Comparison of ENCODE assay signal across 10 cellular contexts in the genomic region with DNA sequence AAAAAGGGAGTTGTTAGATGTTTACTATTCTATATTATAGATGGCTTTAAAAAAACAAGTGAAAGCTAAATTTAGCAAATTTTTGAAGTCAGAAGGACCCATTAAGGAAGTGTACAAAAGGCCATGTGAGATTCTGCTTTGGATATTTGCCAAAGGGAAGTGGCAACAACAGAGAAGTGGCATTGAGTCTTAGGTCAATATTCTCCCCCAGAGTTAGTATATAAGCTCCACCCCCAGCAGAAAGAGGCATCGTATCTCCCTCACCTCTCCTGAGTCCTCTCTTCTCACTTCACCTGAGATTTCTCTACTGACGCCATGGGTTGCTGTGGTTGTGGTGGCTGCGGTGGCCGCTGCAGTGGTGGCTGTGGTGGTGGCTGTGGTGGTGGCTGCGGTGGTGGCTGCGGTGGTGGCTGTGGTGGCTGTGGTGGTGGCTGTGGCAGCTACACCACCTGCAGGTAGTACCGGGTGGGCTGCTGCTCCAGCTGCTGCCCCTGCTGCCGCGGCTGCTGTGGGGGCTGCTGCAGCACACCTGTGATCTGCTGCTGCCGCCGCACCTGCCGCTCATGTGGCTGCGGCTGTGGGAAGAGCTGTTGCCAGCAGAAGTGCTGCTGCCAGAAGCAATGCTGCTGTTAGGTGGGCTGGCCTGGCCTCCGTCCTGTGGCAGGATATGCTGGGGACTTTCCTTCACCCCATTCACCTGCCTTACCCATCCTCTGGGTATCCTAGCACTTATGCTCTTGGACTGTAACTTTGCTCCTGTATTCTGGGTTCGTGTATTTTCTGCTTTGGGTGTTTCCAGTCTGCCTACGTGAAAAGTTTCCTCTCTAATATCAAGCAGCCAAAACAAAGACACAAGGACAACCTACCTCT. TPM values are rescaled to one million over a fixed set of nuclear protein-coding genes. Genes with fewer than 3 reads are reported as not detected.
DNase-seq lines count a peak whose midpoint lies in the region; ATAC-seq, FAIRE-seq and TF ChIP-seq lines count a peak whose summit lies in the region.
"Had no signal": no experiment of that assay in that cellular context is flagged by ENCODE, and none has a peak within 500 bp of the region (broad histone marks: within the 10 kb centered on the region; RNA-seq: fewer than 3 reads in every experiment).

No MANE protein-coding gene starts in this region.

- H3K27ac ChIP-seq in BLaER1: no peak overlapping the region
- H3K27ac ChIP-seq in GM12878 (ENCODE audit: control insufficient read depth, insufficient read depth): no peak overlapping the region

- H3K9ac ChIP-seq in BLaER1 (no peak overlapping the region), GM12878 (ENCODE audit: control insufficient read depth, insufficient read depth, low read length) (no peak overlapping the region)

- DNase-seq in KBM-7 (peak; percentile 66), GM12878 (ENCODE audit: low read depth, low spot score) (peak; percentile 38), NCI-H2171 treated with DMSO at 0.1 percent for 48 hours (lab: John Stamatoyannopoulos, UW) (no peak), germinal center (ENCODE audit: low spot score) (no peak)
- no peak for DNase-seq in stimulated activated naive CD4-positive, alpha-beta T cell treated with Interleukin-2 at 50 U/mL for 16 hours (lab: John Stamatoyannopoulos, UW)
- DNase-seq in stimulated activated CD4-positive, alpha-beta T cell treated with anti-CD3 and anti-CD28 coated beads, Interleukin-4, amount 100 ng/mL, for 1 hour: no peak
- DNase-seq: Caco-2, natural killer cell had no signal

- intact Hi-C loops in GM12878 (cut with micrococcal nuclease; ENCODE audit: unreplicated experiment): no loop called here

- H3K4me1 ChIP-seq in BLaER1 (peaks cover 14% of the 10 kb centered on the region), GM12878 (ENCODE audit: control insufficient read depth, insufficient read depth, low read length) (peaks cover 3% of the 10 kb centered on the region; the same call in 1 of the 2 replicates)
- H3K4me1 ChIP-seq: Caco-2 had no signal

- H3K4me2 ChIP-seq in BLaER1: peak overlapping the region; percentile 17; the same call in 1 of the 2 replicates
- 0 out of 2 replicates have a peak overlapping the region, but pooled peaks have one; percentile 28 for H3K4me2 ChIP-seq in GM12878 (ENCODE audit: control insufficient read depth, insufficient read depth)

- no peak for TF ChIP-seq EP300 in GM12878 (IDR thresholded peaks at IDR 0.05; ENCODE audit: borderline replicate concordance in 1 of 2, control insufficient read depth in 1 of 2, low read depth in 2 of 2, low read length in 2 of 2)

- H4K20me1 ChIP-seq in BLaER1 (no peaks in the 10 kb centered on the region), GM12878 (ENCODE audit: control insufficient read depth, insufficient read depth) (no peaks in the 10 kb centered on the region)

- RAD21 ChIA-PET in GM12878 (lab: Charles Lee; ENCODE audit: unreplicated experiment): interaction anchor here (0.6 to 1.4 kb wide), 5 partner anchors 33 to 203 kb away, joined by 3 to 6 read pairs (median 4); no protein-coding TSS in a partner anchor

- no peaks in the 10 kb centered on the region for H3K79me2 ChIP-seq in GM12878 (ENCODE audit: control insufficient read depth, insufficient read depth, low read length)

- TF ChIP-seq POLR2A in GM12878 (IDR thresholded peaks at IDR 0.05; ENCODE audit: low read depth, low read length): no peak

- BruUV-seq in GM12878 (replicated peaks; lab: Mats Ljungman, UMichigan): no TSS peak

- no peak for FAIRE-seq in GM12878 (lab: Jason Lieb, UNC)

- TF ChIP-seq RAD21 in GM12878 (IDR thresholded peaks at IDR 0.05; ENCODE audit: insufficient read depth, low read depth, low read length): no peak

- H3K36me3 ChIP-seq in BLaER1: no peaks in the 10 kb centered on the region
- no peaks in the 10 kb centered on the region for H3K36me3 ChIP-seq in GM12878 (ENCODE audit: control insufficient read depth in 2 of 2, insufficient read depth in 2 of 2, low read length in 1 of 2)

- no peak overlapping the region for H2AFZ ChIP-seq in GM12878 (ENCODE audit: control insufficient read depth, low read depth, low read length)

- H3K27me3 ChIP-seq in BLaER1 (no peaks in the 10 kb centered on the region), GM12878 (replicated peaks in 1 of 2; ENCODE audit: control insufficient read depth in 2 of 2, insufficient read depth in 2 of 2, low read length in 1 of 2) (no peaks in the 10 kb centered on the region)

- SMC1A ChIA-PET in GM12878 (lab: Charles Lee; ENCODE audit: uncharacterized antibody, unreplicated experiment): interaction anchor here (0.6 to 1.5 kb wide), 4 partner anchors 49 to 197 kb away, joined by 3 to 5 read pairs (median 4); no protein-coding TSS in a partner anchor

- CTCF ChIA-PET in GM12878 (lab: Yijun Ruan, JAX): interaction anchor here (0.7 to 1.9 kb wide), 9 partner anchors 19 to 262 kb away, joined by 3 to 8 read pairs (median 3); no protein-coding TSS in a partner anchor

- WGBS in GM12878 (ENCODE audit: insufficient coverage, insufficient replicate concordance, low lambda C conversion rate, missing lambda C conversion rate): 19% methylated on average over 16 of the region's 16 CpGs

- TF ChIP-seq CTCF in GM12878 (IDR thresholded peaks at IDR 0.05 in 2 of 3, conservative IDR thresholded peaks at IDR 0.05 in 1 of 3; ENCODE audit: control insufficient read depth in 2 of 3, extremely low read depth in 1 of 3, insufficient read depth in 1 of 3, low read depth in 3 of 3, low read length in 3 of 3): no peak

- POLR2A ChIA-PET in GM12878 (lab: Charles Lee): interaction anchor here (0.5 to 1.3 kb wide), 4 partner anchors 16 to 1500 kb away, joined by 3 to 5 read pairs (median 4); no protein-coding TSS in a partner anchor

- peak; percentile 60 for ATAC-seq in GM19043 (IDR thresholded peaks at IDR 0.05; ENCODE audit: low read depth, unreplicated experiment)
- peak; percentile 84 for ATAC-seq in GM12878

- H3K4me3 ChIP-seq in BLaER1 (no peak overlapping the region), GM12878 (no peak overlapping the region)

- no peaks in the 10 kb centered on the region for H3K9me3 ChIP-seq in BLaER1
- H3K9me3 ChIP-seq in GM12878 (replicated peaks; ENCODE audit: control insufficient read depth, insufficient read depth, low read length): no peaks in the 10 kb centered on the region
- H3K9me3 ChIP-seq: Caco-2 had no signal

- in situ Hi-C loops in KBM-7 (cut with MboI; ENCODE audit: low pct_unique_long_range_greater_than_20kb, low sequenced_read_pairs): no loop called here
- in situ Hi-C loops in GM12878 (cut with MboI): no loop called here

RNA-seq across cellular contexts. Expression of a gene that starts 5.9 kb away (rescaled TPM):
- not detected in 2 replicates for total RNA-seq in GM12878 (2013; cell fraction: nucleolus; rRNA removed)
- not detected in 2 replicates for total RNA-seq in GM12878 (2014; rRNA removed)
- not detected in 2 replicates for total RNA-seq in GM12878 (2014; rRNA removed; fragmentation: Illumina TruSeq; extraction: Trizol)
- not detected in 2 replicates for total RNA-seq in GM12878 (2021)
- polyA plus RNA-seq in GM12878 (2011; ENCODE audit: low read depth): not detected
- not detected in 2 replicates for polyA plus RNA-seq in GM12878 (2011; rRNA removed)
- polyA plus RNA-seq in GM12878 (2011; cell fraction: cytosol; rRNA removed): not detected in 2 replicates
- polyA plus RNA-seq in GM12878 (2011; cell fraction: nucleus; rRNA removed): not detected in 2 replicates
- not detected in 2 replicates for polyA plus RNA-seq in GM12878 (2012)
- polyA plus RNA-seq in GM12878 (2014; fragmentation: Illumina TruSeq; extraction: Trizol): not detected in 2 replicates
- polyA plus RNA-seq in GM12878 (2014; fragmentation: Nextera tagmentation; extraction: Ambion mirVana): not detected
- polyA plus RNA-seq in GM12878 (2014; rRNA removed): not detected in 2 replicates
- polyA plus RNA-seq in GM12878 (2016; fragmentation: Nextera tagmentation; extraction: Ambion mirVana): not detected
- not detected in 2 replicates for polyA minus RNA-seq in GM12878 (2011; rRNA and poly(A)+ RNA removed)
- polyA minus RNA-seq in GM12878 (2011; cell fraction: cytosol; rRNA and poly(A)+ RNA removed): not detected in 2 replicates
- not detected in 2 replicates for polyA minus RNA-seq in GM12878 (2011; cell fraction: nucleus; rRNA and poly(A)+ RNA removed)
- total RNA-seq: Caco-2, natural killer cell had no signal

RNA-seq across cellular contexts. Expression of a gene that starts 8.6 kb away (rescaled TPM):
- total RNA-seq in GM12878 (2013; cell fraction: nucleolus; rRNA removed): not detected in 2 replicates
- total RNA-seq in GM12878 (2014; rRNA removed) (0.11 TPM in 1 of 2 replicates, not detected in the other), GM12878 (2014; rRNA removed; fragmentation: Illumina TruSeq; extraction: Trizol) (not detected in 2 replicates), GM12878 (2021) (not detected in 2 replicates)
- not detected for polyA plus RNA-seq in GM12878 (2011; ENCODE audit: low read depth)
- polyA plus RNA-seq in GM12878 (2011; rRNA removed) (not detected in 2 replicates), GM12878 (2014; fragmentation: Illumina TruSeq; extraction: Trizol) (not detected in 2 replicates), GM12878 (2014; fragmentation: Nextera tagmentation; extraction: Ambion mirVana) (not detected), GM12878 (2014; rRNA removed) (not detected in 2 replicates), GM12878 (2016; fragmentation: Nextera tagmentation; extraction: Ambion mirVana) (not detected)
- polyA plus RNA-seq in GM12878 (2011; cell fraction: cytosol; rRNA removed): not detected in 2 replicates
- not detected in 2 replicates for polyA plus RNA-seq in GM12878 (2011; cell fraction: nucleus; rRNA removed)
- polyA plus RNA-seq in GM12878 (2012): not detected in 2 replicates
- polyA minus RNA-seq in GM12878 (2011; rRNA and poly(A)+ RNA removed): not detected in 2 replicates
- not detected in 2 replicates for polyA minus RNA-seq in GM12878 (2011; cell fraction: cytosol; rRNA and poly(A)+ RNA removed)
- polyA minus RNA-seq in GM12878 (2011; cell fraction: nucleus; rRNA and poly(A)+ RNA removed): not detected in 2 replicates
- total RNA-seq: Caco-2, natural killer cell had no signal

RNA-seq across cellular contexts. Expression of a gene that starts 10.0 kb away (rescaled TPM):
- total RNA-seq in GM12878 (2013; cell fraction: nucleolus; rRNA removed): not detected in 2 replicates
- total RNA-seq in GM12878 (2014; rRNA removed) (not detected in 2 replicates), GM12878 (2014; rRNA removed; fragmentation: Illumina TruSeq; extraction: Trizol) (not detected in 2 replicates), GM12878 (2021) (not detected in 2 replicates)
- not detected for polyA plus RNA-seq in GM12878 (2011; ENCODE audit: low read depth)
- polyA plus RNA-seq in GM12878 (2011; rRNA removed) (not detected in 2 replicates), GM12878 (2014; fragmentation: Illumina TruSeq; extraction: Trizol) (not detected in 2 replicates), GM12878 (2014; fragmentation: Nextera tagmentation; extraction: Ambion mirVana) (not detected), GM12878 (2014; rRNA removed) (not detected in 2 replicates), GM12878 (2016; fragmentation: Nextera tagmentation; extraction: Ambion mirVana) (not detected)
- polyA plus RNA-seq in GM12878 (2011; cell fraction: cytosol; rRNA removed): not detected in 2 replicates
- polyA plus RNA-seq in GM12878 (2011; cell fraction: nucleus; rRNA removed): not detected in 2 replicates
- not detected in 2 replicates for polyA plus RNA-seq in GM12878 (2012)
- not detected in 2 replicates for polyA minus RNA-seq in GM12878 (2011; rRNA and poly(A)+ RNA removed)
- polyA minus RNA-seq in GM12878 (2011; cell fraction: cytosol; rRNA and poly(A)+ RNA removed): not detected in 2 replicates
- polyA minus RNA-seq in GM12878 (2011; cell fraction: nucleus; rRNA and poly(A)+ RNA removed): not detected in 2 replicates
- total RNA-seq: Caco-2, natural killer cell had no signal

RNA-seq across cellular contexts. Expression of a gene that starts 57.9 kb away (rescaled TPM):
- total RNA-seq in GM12878 (2013; cell fraction: nucleolus; rRNA removed): not detected in 2 replicates
- total RNA-seq in GM12878 (2014; rRNA removed) (not detected in 2 replicates), GM12878 (2014; rRNA removed; fragmentation: Illumina TruSeq; extraction: Trizol) (not detected in 2 replicates), GM12878 (2021) (not detected in 2 replicates)
- not detected for polyA plus RNA-seq in GM12878 (2011; ENCODE audit: low read depth)
- polyA plus RNA-seq in GM12878 (2011; rRNA removed) (not detected in 2 replicates), GM12878 (2014; fragmentation: Illumina TruSeq; extraction: Trizol) (not detected in 2 replicates), GM12878 (2014; fragmentation: Nextera tagmentation; extraction: Ambion mirVana) (not detected), GM12878 (2014; rRNA removed) (not detected in 2 replicates), GM12878 (2016; fragmentation: Nextera tagmentation; extraction: Ambion mirVana) (not detected)
- not detected in 2 replicates for polyA plus RNA-seq in GM12878 (2011; cell fraction: cytosol; rRNA removed)
- polyA plus RNA-seq in GM12878 (2011; cell fraction: nucleus; rRNA removed): not detected in 2 replicates
- polyA plus RNA-seq in GM12878 (2012): not detected in 2 replicates
- polyA minus RNA-seq in GM12878 (2011; rRNA and poly(A)+ RNA removed): not detected in 2 replicates
- polyA minus RNA-seq in GM12878 (2011; cell fraction: cytosol; rRNA and poly(A)+ RNA removed): not detected in 2 replicates
- polyA minus RNA-seq in GM12878 (2011; cell fraction: nucleus; rRNA and poly(A)+ RNA removed): not detected in 2 replicates
- total RNA-seq: Caco-2, natural killer cell had no signal

Comparison
In these comparisons a context has a peak if more than half of its experiments do, and no peak if none do; other contexts are left out.
1. DNase-seq: peak in KBM-7 (single experiment) and GM12878 (single experiment); none in stimulated activated naive CD4-positive, alpha-beta T cell treated with Interleukin-2 at 50 U/mL for 16 hours (single experiment), NCI-H2171 treated with DMSO at 0.1 percent for 48 hours (single experiment), stimulated activated CD4-positive, alpha-beta T cell treated with anti-CD3 and anti-CD28 coated beads, Interleukin-4, amount 100 ng/mL, for 1 hour (single experiment) and germinal center (single experiment).